In genomic region chr19:46454244-46454643, GRCh38 we compare ENCODE assay signal across 16 cellular contexts. TPM values are rescaled to one million over a fixed set of nuclear protein-coding genes. Genes with fewer than 3 reads are reported as not detected.
DNase-seq lines count a peak whose midpoint lies in the region; ATAC-seq and TF ChIP-seq lines count a peak whose summit lies in the region.
"Had no signal": no experiment of that assay in that cellular context is flagged by ENCODE, and none has a peak within 500 bp of the region (broad histone marks: within the 10 kb centered on the region; RNA-seq: fewer than 3 reads in every experiment).

No MANE protein-coding gene starts in this region.

- H3K9me3 Mint-ChIP-seq in MCF 10A (ENCODE audit: unreplicated experiment): no peaks in the 10 kb centered on the region
- peaks cover 8% of the 10 kb centered on the region for H3K9me3 Mint-ChIP-seq in nephron

- H3K36me3 ChIP-seq in breast epithelium (no peaks in the 10 kb centered on the region), ascending aorta (no peaks in the 10 kb centered on the region), upper lobe of left lung (no peaks in the 10 kb centered on the region)

- intact Hi-C loops in MCF 10A (cut with micrococcal nuclease) (no loop called here), breast epithelium (cut with DNase I; ENCODE audit: low total_unique reads) (no loop called here), ascending aorta (cut with DNase I) (no loop called here)

- WGBS in upper lobe of left lung, 2 donors: 34 to 54% methylated on average over 3 of the region's 3 CpGs

- in situ Hi-C loops in KBM-7 (cut with MboI; ENCODE audit: low pct_unique_long_range_greater_than_20kb, low sequenced_read_pairs): no loop called here

- DNase-seq in MCF 10A (ENCODE audit: unreplicated experiment) (no peak), breast epithelium (ENCODE audit: low spot score in 2 of 2) (no peak), ascending aorta (ENCODE audit: low spot score in 2 of 2) (no peak), activated gamma-delta T cell treated with Interleukin-2 at 50 U/mL for 16 hours (no peak), KBM-7 (no peak), upper lobe of left lung (no peak)
- DNase-seq: ACHN; C1 segment of cervical spinal cord; Calu3; CD4-positive, alpha-beta T cell; DMS153; EL; H7 had no signal

- H3K27me3 ChIP-seq in breast epithelium (no peaks in the 10 kb centered on the region), ascending aorta (no peaks in the 10 kb centered on the region), upper lobe of left lung (no peaks in the 10 kb centered on the region)

- H3K9me3 ChIP-seq in breast epithelium: no peaks in the 10 kb centered on the region
- peaks cover 0 to 3% of the 10 kb centered on the region in 2 donors for H3K9me3 ChIP-seq in ascending aorta
- peaks cover 0 to 3% (median 0%) of the 10 kb centered on the region in 4 donors for H3K9me3 ChIP-seq in upper lobe of left lung

- TF ChIP-seq POLR2A in breast epithelium (IDR thresholded peaks at IDR 0.05): no peak
- TF ChIP-seq POLR2A in upper lobe of left lung (IDR thresholded peaks at IDR 0.05): no peak

- ATAC-seq in upper lobe of left lung (ENCODE audit: low FRiP score in 2 of 2): no peak
- ATAC-seq: GM23338 had no signal

- TF ChIP-seq EP300 in upper lobe of left lung (IDR thresholded peaks at IDR 0.05): no peak

- BruUV-seq in MCF 10A (replicated peaks; lab: Mats Ljungman, UMichigan): no TSS peak

- no peak for TF ChIP-seq CTCF in MCF 10A (IDR thresholded peaks at IDR 0.05; ENCODE audit: unreplicated experiment)
- no peak for TF ChIP-seq CTCF in breast epithelium (IDR thresholded peaks at IDR 0.05)
- TF ChIP-seq CTCF in ascending aorta (IDR thresholded peaks at IDR 0.05): no peak
- no peak for TF ChIP-seq CTCF in nephron (IDR thresholded peaks at IDR 0.05; ENCODE audit: unreplicated experiment in 3 of 3)
- no peak for TF ChIP-seq CTCF in upper lobe of left lung (IDR thresholded peaks at IDR 0.05)

- CTCF ChIA-PET in MCF 10A (lab: Yijun Ruan, JAX): interaction anchor here (0.7 kb wide), 1 partner anchor 147 kb away, joined by 3 read pairs; no protein-coding TSS in a partner anchor

- H3K27ac ChIP-seq in breast epithelium (peak overlapping the region in 1 of 2 donors; percentile 58), ascending aorta (peak overlapping the region; percentile 11 to 23), upper lobe of left lung (no peak overlapping the region)

- no peaks in the 10 kb centered on the region for H3K36me3 Mint-ChIP-seq in MCF 10A (ENCODE audit: insufficient read depth, unreplicated experiment)
- H3K36me3 Mint-ChIP-seq in nephron (ENCODE audit: low read depth): peaks cover 4% of the 10 kb centered on the region

- no peaks in the 10 kb centered on the region for H3K27me3 Mint-ChIP-seq in MCF 10A (ENCODE audit: insufficient read depth, unreplicated experiment)
- H3K27me3 Mint-ChIP-seq in nephron (ENCODE audit: low read depth): no peaks in the 10 kb centered on the region

- H3K4me1 Mint-ChIP-seq in MCF 10A (ENCODE audit: insufficient read depth, unreplicated experiment) (peaks cover 33% of the 10 kb centered on the region), nephron (peaks cover 48% of the 10 kb centered on the region)
- H3K4me1 Mint-ChIP-seq: GM23338 had no signal

- H3K27ac Mint-ChIP-seq in MCF 10A (ENCODE audit: low read depth, unreplicated experiment): peak overlapping the region; percentile 59
- peak overlapping the region in 2 of 3 experiments; percentile 80 to 89 for H3K27ac Mint-ChIP-seq in nephron
- H3K27ac Mint-ChIP-seq: CD4-positive, alpha-beta T cell; GM23338 had no signal

- H3K4me3 ChIP-seq in breast epithelium (no peak overlapping the region), ascending aorta (no peak overlapping the region), upper lobe of left lung (no peak overlapping the region)
- H3K4me3 ChIP-seq: GM23338 had no signal

- POLR2A ChIA-PET in MCF 10A (lab: Yijun Ruan, JAX): interaction anchor here (0.9 to 2.9 kb wide), 4 partner anchors 12 to 20 kb away, joined by 4 to 17 read pairs (median 7); no protein-coding TSS in a partner anchor

- H3K4me3 Mint-ChIP-seq in MCF 10A (ENCODE audit: unreplicated experiment) (no peak overlapping the region), nephron (no peak overlapping the region)
- H3K4me3 Mint-ChIP-seq: CD4-positive, alpha-beta T cell; GM23338 had no signal

- H3K4me1 ChIP-seq in breast epithelium: no peaks in the 10 kb centered on the region
- H3K4me1 ChIP-seq in ascending aorta: peaks cover 2 to 7% of the 10 kb centered on the region in 2 donors
- H3K4me1 ChIP-seq in upper lobe of left lung: no peaks in the 10 kb centered on the region

RNA-seq across cellular contexts. Expression of gene PNMA8A, which starts 17.1 kb away (rescaled TPM):
- 6.0 and 7.6 TPM in 2 replicates for total RNA-seq in MCF 10A (2022)
- 1 to 10 TPM in 2 of 3 donors, under 1 TPM in 1; 0.80 to 8.8 (median 2.3) TPM for total RNA-seq in breast epithelium
- total RNA-seq in ascending aorta: 0.53 TPM
- 1 to 10 TPM in 5 of 6 donors, under 1 TPM in 1; 0.61 to 4.8 (median 2.2) TPM for total RNA-seq in upper lobe of left lung
- total RNA-seq: A172; CD4-positive, alpha-beta T cell had no signal

RNA-seq across cellular contexts. Expression of gene PNMA8C, which starts 25.5 kb away (rescaled TPM):
- total RNA-seq in MCF 10A (2022) (not detected in 2 replicates), breast epithelium (under 1 TPM in 2 of 3 donors, not detected in 1; 0.59 to 0.98 TPM), ascending aorta (0.53 TPM), upper lobe of left lung (under 1 TPM in 2 of 6 donors, not detected in 4; under 0.01 to 0.27 TPM)
- total RNA-seq: A172; Calu3; CD4-positive, alpha-beta T cell had no signal

RNA-seq across cellular contexts. Expression of gene CCDC8, which starts 40.9 kb away (rescaled TPM):
- total RNA-seq in MCF 10A (2022) (not detected in 2 replicates), breast epithelium (10 to 100 TPM in 2 of 3 donors, 1 to 10 TPM in 1; 2.2 to 29.7 (median 16.4) TPM), ascending aorta (10.0 TPM), upper lobe of left lung (10 to 100 TPM in 2 of 6 donors, 1 to 10 TPM in 4; 6.0 to 14.3 (median 8.3) TPM)
- total RNA-seq: A172; Calu3; CD4-positive, alpha-beta T cell had no signal

RNA-seq across cellular contexts. Expression of gene PNMA8B, which starts 41.4 kb away (rescaled TPM):
- total RNA-seq in MCF 10A (2022) (not detected in 2 replicates), breast epithelium (1 to 10 TPM; 1.6 to 4.2 (median 2.2) TPM), ascending aorta (15.8 TPM), upper lobe of left lung (1 to 10 TPM in 4 of 6 donors, under 1 TPM in 2; 0.39 to 2.7 (median 1.6) TPM)
- total RNA-seq: A172, Calu3 had no signal

Comparison
In these comparisons a context has a peak if more than half of its experiments do, and no peak if none do; other contexts are left out.
1. H3K27ac ChIP-seq: peak in ascending aorta (2 of 2); none in upper lobe of left lung (0 of 4).